1 cellular context compared by ENCODE assay signal in genomic region chr4:95155759-95156451, GRCh38.
TF ChIP-seq lines count a peak whose summit lies in the region.

No MANE protein-coding gene starts in this region.

TF ChIP-seq in IMR-90, 13 proteins besides CTCF, POLR2A, EP300 and RAD21 (continued from another document):
- TF ChIP-seq ELK1 (IDR thresholded peaks at IDR 0.05; ENCODE audit: borderline replicate concordance, low read depth, low read length) (no peak), FOS (IDR thresholded peaks at IDR 0.05; ENCODE audit: low read depth, low read length) (no peak), MXI1 (IDR thresholded peaks at IDR 0.05; ENCODE audit: borderline replicate concordance, low read depth, low read length) (no peak), RFX5 (IDR thresholded peaks at IDR 0.05; ENCODE audit: low read depth, low read length) (no peak), BHLHE40 (IDR thresholded peaks at IDR 0.05; ENCODE audit: low read depth, low read length) (no peak), RCOR1 (IDR thresholded peaks at IDR 0.05; ENCODE audit: insufficient replicate concordance, low read length) (no peak)
